8 cellular contexts compared by ENCODE assay signal in genomic region chr9:136411358-136411757, GRCh38. TPM values are rescaled to one million over a fixed set of nuclear protein-coding genes. Genes with fewer than 3 reads are reported as not detected.
A peak's percentile ranks its signal among the peaks of the same experiment; 100 is the strongest.
DNase-seq lines count a peak whose midpoint lies in the region; ATAC-seq and TF ChIP-seq lines count a peak whose summit lies in the region.

No MANE protein-coding gene starts in this region.

- H3K4me1 ChIP-seq in SJSA1 (replicated peaks), result peaks cover 24% of the 10 kb centered on the region

- H3K27ac ChIP-seq in SJSA1, result no peak overlapping the region

- H3K4me3 ChIP-seq in GM08714 (ENCODE audit: low read length) (peak overlapping the region; percentile 81), SJSA1 (peak overlapping the region; percentile 99), fibroblast of mammary gland (ENCODE audit: control insufficient read depth, low read depth, low read length) (peak overlapping the region; percentile 94), retinal pigment epithelial cell (ENCODE audit: low read length) (peak overlapping the region; percentile 94)

- ATAC-seq in HG03097 (IDR thresholded peaks at IDR 0.05; ENCODE audit: low FRiP score, unreplicated experiment), result no peak

- H3K36me3 ChIP-seq in SJSA1, result peaks cover 70% of the 10 kb centered on the region

- H3K9me3 ChIP-seq in SJSA1 (replicated peaks), result no peaks in the 10 kb centered on the region

- no peaks in the 10 kb centered on the region for H3K27me3 ChIP-seq in SJSA1 (replicated peaks)

- TF ChIP-seq CTCF in fibroblast of mammary gland (conservative IDR thresholded peaks at IDR 0.05; ENCODE audit: control insufficient read depth, insufficient read depth, low read depth, low read length) (no peak), retinal pigment epithelial cell (conservative IDR thresholded peaks at IDR 0.05; ENCODE audit: low read depth, low read length) (no peak)

- DNase-seq in SJSA1 (ENCODE audit: low read depth in 1 of 2, low spot score in 2 of 2) (no peak), fibroblast of mammary gland (ENCODE audit: low read depth) (peak; percentile 22), retinal pigment epithelial cell (ENCODE audit: low read depth) (no peak), GM19240 (ENCODE audit: insufficient read length, low spot score) (no peak), NCI-H1105 (lab: John Stamatoyannopoulos, UW) (no peak), NOMO-1 treated with DMSO at 0.1 percent for 48 hours (lab: John Stamatoyannopoulos, UW; ENCODE audit: unreplicated experiment) (no peak)

RNA-seq across cellular contexts. Expression of gene PMPCA, which starts 0.9 kb away (rescaled TPM):
- 47.9 and 58.4 TPM in 2 replicates for total RNA-seq in SJSA1 (2014; rRNA removed; shearing (Covaris generic))

RNA-seq across cellular contexts. Expression of gene ENTR1, which starts 0.9 kb away (rescaled TPM):
- total RNA-seq in SJSA1 (2014; rRNA removed; shearing (Covaris generic)), result 25.3 and 34.8 TPM in 2 replicates

RNA-seq across cellular contexts. Expression of gene SNAPC4, which starts 11.4 kb away (rescaled TPM):
- total RNA-seq in SJSA1 (2014; rRNA removed; shearing (Covaris generic)), result 3.7 and 6.3 TPM in 2 replicates

RNA-seq across cellular contexts. Expression of gene INPP5E, which starts 28.3 kb away (rescaled TPM):
- total RNA-seq in SJSA1 (2014; rRNA removed; shearing (Covaris generic)), result 10.0 and 11.7 TPM in 2 replicates

RNA-seq across cellular contexts. Expression of gene CARD9, which starts 37.9 kb away (rescaled TPM):
- 0.16 and 0.32 TPM in 2 replicates for total RNA-seq in SJSA1 (2014; rRNA removed; shearing (Covaris generic))
